ENCODE assay signal across 8 cellular contexts in genomic region chr21:37220981-37221664, GRCh38. TPM values are rescaled to one million over a fixed set of nuclear protein-coding genes. Genes with fewer than 3 reads are reported as not detected.
A peak's percentile ranks its signal among the peaks of the same experiment; 100 is the strongest.
DNase-seq lines count a peak whose midpoint lies in the region; ATAC-seq and TF ChIP-seq lines count a peak whose summit lies in the region.

No MANE protein-coding gene starts in this region.

- no peaks in the 10 kb centered on the region for H3K9me3 ChIP-seq in lower lobe of right lung

- peak overlapping the region; percentile 32 to 87 (median 78) for H3K27ac Mint-ChIP-seq in CD14-positive monocyte
- H3K27ac Mint-ChIP-seq in activated CD4-positive, alpha-beta memory T cell treated with anti-CD3 and anti-CD28 coated beads for 36 hours, result peak overlapping the region; percentile 96

- POLR2A ChIA-PET in activated CD4-positive, alpha-beta memory T cell treated with anti-CD3 and anti-CD28 coated beads for 36 hours (lab: Charles Lee), result interaction anchor here (1.1 to 2.0 kb wide), 6 partner anchors 13 to 343 kb away, joined by 4 to 8 read pairs (median 8); partner anchors contain the start of genes DYRK1A and VPS26C

- peak overlapping the region; percentile 87 for H3K4me3 ChIP-seq in lower lobe of right lung

- intact Hi-C loops in CD14-positive monocyte (cut with micrococcal nuclease) (loop anchor here in 1 of 2 donors (5.0 to 10.0 kb wide), 2 partner anchors 241 to 334 kb away; no protein-coding TSS in a partner anchor), lower lobe of right lung (cut with DNase I) (no loop called here)
- intact Hi-C loops in activated CD4-positive, alpha-beta memory T cell treated with anti-CD3 and anti-CD28 coated beads for 36 hours (cut with micrococcal nuclease), result loop anchor here (1.0 to 10.0 kb wide), 5 partner anchors 38 to 344 kb away; partner anchors contain the start of genes DYRK1A, PIGP, TTC3 and VPS26C

- peaks cover 28% of the 10 kb centered on the region for H3K36me3 ChIP-seq in lower lobe of right lung

- CTCF ChIA-PET in activated CD4-positive, alpha-beta memory T cell treated with anti-CD3 and anti-CD28 coated beads for 36 hours (lab: Charles Lee), result interaction anchor here (0.8 to 1.1 kb wide), 6 partner anchors 8 to 344 kb away, joined by 3 to 5 read pairs (median 4); partner anchors contain the start of genes DYRK1A and VPS26C

- peak overlapping the region; percentile 90 to 93 for H3K4me3 Mint-ChIP-seq in CD14-positive monocyte
- H3K4me3 Mint-ChIP-seq in activated CD4-positive, alpha-beta memory T cell treated with anti-CD3 and anti-CD28 coated beads for 36 hours, result peak overlapping the region; percentile 86

- ATAC-seq in GM19328 (IDR thresholded peaks at IDR 0.05; ENCODE audit: unreplicated experiment) (peak; percentile 84), HG03469 (IDR thresholded peaks at IDR 0.05; ENCODE audit: unreplicated experiment) (peak; percentile 73), lower lobe of right lung (peak; percentile 97 to 99)

- H3K36me3 Mint-ChIP-seq in CD14-positive monocyte, result peaks cover 24 to 34% of the 10 kb centered on the region in 2 donors
- H3K36me3 Mint-ChIP-seq in activated CD4-positive, alpha-beta memory T cell treated with anti-CD3 and anti-CD28 coated beads for 36 hours, result peaks cover 27% of the 10 kb centered on the region

- H3K27ac ChIP-seq in lower lobe of right lung, result peak overlapping the region; percentile 86

- peak; percentile 96 for DNase-seq in CD14-positive monocyte (ENCODE audit: low spot score)
- peak; percentile 96 for DNase-seq in NCI-H748 (lab: John Stamatoyannopoulos, UW; ENCODE audit: unreplicated experiment)
- DNase-seq in activated CD4-positive, alpha-beta memory T cell treated with anti-CD3 and anti-CD28 coated beads for 36 hours, result peak; percentile 97
- DNase-seq in ecto neural progenitor cell (ENCODE audit: low spot score), result peak; percentile 66
- peak; percentile 99 for DNase-seq in lower lobe of right lung
- DNase-seq in stimulated activated CD4-positive, alpha-beta T cell treated with anti-CD3 and anti-CD28 coated beads, TNF-alpha, amount 100 ng/mL, for 24 hours (ENCODE audit: low read depth in 3 of 3), result peak; percentile 92 to 97 (median 93)

- peaks cover 0 to 8% (median 0%) of the 10 kb centered on the region in 7 donors for H3K9me3 Mint-ChIP-seq in CD14-positive monocyte
- H3K9me3 Mint-ChIP-seq in activated CD4-positive, alpha-beta memory T cell treated with anti-CD3 and anti-CD28 coated beads for 36 hours, result peaks cover 2% of the 10 kb centered on the region

- H3K27me3 Mint-ChIP-seq in CD14-positive monocyte (ENCODE audit: low read depth in 3 of 3), result peaks cover 2 to 10% (median 9%) of the 10 kb centered on the region in 3 donors
- no peaks in the 10 kb centered on the region for H3K27me3 Mint-ChIP-seq in activated CD4-positive, alpha-beta memory T cell treated with anti-CD3 and anti-CD28 coated beads for 36 hours

- TF ChIP-seq CTCF in CD14-positive monocyte (IDR thresholded peaks at IDR 0.05) (peak; percentile 67), lower lobe of right lung (IDR thresholded peaks at IDR 0.05) (peak; percentile 28)

- H3K27me3 ChIP-seq in lower lobe of right lung (ENCODE audit: low read depth), result no peaks in the 10 kb centered on the region

- H3K4me1 ChIP-seq in lower lobe of right lung, result peaks cover 14% of the 10 kb centered on the region

- H3K4me1 Mint-ChIP-seq in CD14-positive monocyte, result peaks cover 23% of the 10 kb centered on the region
- peaks cover 36% of the 10 kb centered on the region for H3K4me1 Mint-ChIP-seq in activated CD4-positive, alpha-beta memory T cell treated with anti-CD3 and anti-CD28 coated beads for 36 hours (ENCODE audit: low read depth)

RNA-seq across cellular contexts. Expression of gene VPS26C, which starts 46.0 kb away (rescaled TPM):
- 10 to 100 TPM; 69.3 to 75.4 TPM for polyA plus RNA-seq in CD14-positive monocyte
- 10 to 100 TPM; 50.3 to 57.2 TPM for total RNA-seq in activated CD4-positive, alpha-beta memory T cell treated with anti-CD3 and anti-CD28 coated beads for 36 hours
- 62.2 TPM for total RNA-seq in lower lobe of right lung

Comparison
In these comparisons a context has a peak if more than half of its experiments do, and no peak if none do; other contexts are left out.
1. Peak in every context shown above with its lines: DNase-seq, ATAC-seq, H3K4me3 ChIP-seq and H3K27ac ChIP-seq.